In the genomic region with DNA sequence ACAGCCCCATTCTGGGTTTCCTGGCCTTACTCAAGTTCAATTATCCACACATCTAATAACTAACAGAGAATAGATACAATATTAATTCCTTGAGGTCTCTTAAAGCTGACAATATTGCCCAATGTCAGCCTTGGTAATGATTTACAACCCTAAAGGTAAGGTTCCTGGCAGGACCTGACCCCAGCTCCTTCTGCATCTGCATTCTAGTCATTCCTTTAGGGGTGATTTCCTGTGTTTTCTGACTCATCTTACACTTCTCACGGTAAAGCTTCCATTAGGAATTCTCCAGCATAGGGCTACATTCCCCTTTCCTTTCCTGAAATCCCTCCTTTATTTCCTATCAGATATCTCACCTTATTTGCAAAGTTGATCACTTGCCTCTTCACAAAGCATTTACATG, we compare ENCODE assay signal across 12 cellular contexts. TPM values are rescaled to one million over a fixed set of nuclear protein-coding genes. Genes with fewer than 3 reads are reported as not detected.
DNase-seq lines count a peak whose midpoint lies in the region; ATAC-seq, FAIRE-seq and TF ChIP-seq lines count a peak whose summit lies in the region.
"Had no signal": no experiment of that assay in that cellular context is flagged by ENCODE, and none has a peak within 500 bp of the region (broad histone marks: within the 10 kb centered on the region; RNA-seq: fewer than 3 reads in every experiment).

No MANE protein-coding gene starts in this region.

- H3K27me3 Mint-ChIP-seq in activated CD4-positive, alpha-beta memory T cell treated with anti-CD3 and anti-CD28 coated beads, Interleukin-2, amount 10 ng/mL, durations not matched to agents 7 days and 5 days: no peaks in the 10 kb centered on the region

- no peaks in the 10 kb centered on the region for H3K36me3 ChIP-seq in A673 (ENCODE audit: insufficient read depth, low read length, poor library complexity, severe bottlenecking)

- H3K4me3 ChIP-seq in AG10803 (ENCODE audit: low read length): no peak overlapping the region
- H3K4me3 ChIP-seq in A673 (ENCODE audit: low read depth, low read length, poor library complexity, severe bottlenecking): no peak overlapping the region
- H3K4me3 ChIP-seq: skin epidermis had no signal

- no TSS peak for BruUV-seq in A673 (replicated peaks; lab: Mats Ljungman, UMichigan)

- H3K27ac ChIP-seq in A673 (ENCODE audit: low read depth, low read length, poor library complexity, severe bottlenecking): no peak overlapping the region

- H3K27ac Mint-ChIP-seq in activated CD4-positive, alpha-beta memory T cell treated with anti-CD3 and anti-CD28 coated beads, Interleukin-2, amount 10 ng/mL, durations not matched to agents 7 days and 5 days: peak overlapping the region; percentile 76

- DNase-seq in AG10803 (ENCODE audit: low read depth): peak; percentile 61
- no peak for DNase-seq in activated CD4-positive, alpha-beta memory T cell treated with anti-CD3 and anti-CD28 coated beads, Interleukin-2, amount 10 ng/mL, durations not matched to agents 7 days and 5 days
- DNase-seq in kidney glomerular epithelial cell (lab: John Stamatoyannopoulos, UW): peak; percentile 92
- DNase-seq in A673 (ENCODE audit: low spot score): no peak
- no peak for DNase-seq in GM12891 (ENCODE audit: insufficient read length, low spot score)
- DNase-seq: DMS79 treated with DMSO at 0.1 percent for 48 hours; effector CD8-positive, alpha-beta T cell; NCI-H1092 treated with DMSO at 0.1 percent for 48 hours had no signal

- H3K9me3 Mint-ChIP-seq in activated CD4-positive, alpha-beta memory T cell treated with anti-CD3 and anti-CD28 coated beads, Interleukin-2, amount 10 ng/mL, durations not matched to agents 7 days and 5 days: peaks cover 5% of the 10 kb centered on the region

- H3K27me3 ChIP-seq in A673 (replicated peaks; ENCODE audit: insufficient read depth, low read depth, low read length, poor library complexity): peaks cover 3% of the 10 kb centered on the region

- TF ChIP-seq CTCF in AG10803 (conservative IDR thresholded peaks at IDR 0.05; ENCODE audit: low read length): no peak
- no peak for TF ChIP-seq CTCF in A673 (conservative IDR thresholded peaks at IDR 0.05; ENCODE audit: low read depth, low read length)

- H3K4me3 Mint-ChIP-seq in activated CD4-positive, alpha-beta memory T cell treated with anti-CD3 and anti-CD28 coated beads, Interleukin-2, amount 10 ng/mL, durations not matched to agents 7 days and 5 days: peak overlapping the region; percentile 60

- intact Hi-C loops in A673 (cut with micrococcal nuclease; ENCODE audit: unreplicated experiment): no loop called here

- CTCF ChIA-PET in activated CD4-positive, alpha-beta memory T cell treated with anti-CD3 and anti-CD28 coated beads, Interleukin-2, amount 10 ng/mL, durations not matched to agents 7 days and 5 days (lab: Charles Lee): interaction anchor here (1.8 to 2.2 kb wide), 2 partner anchors 22 to 24 kb away, joined by 6 to 8 read pairs; no protein-coding TSS in a partner anchor
- CTCF ChIA-PET in A673 (lab: Charles Lee): no interaction called here

- POLR2A ChIA-PET in activated CD4-positive, alpha-beta memory T cell treated with anti-CD3 and anti-CD28 coated beads, Interleukin-2, amount 10 ng/mL, durations not matched to agents 7 days and 5 days (lab: Charles Lee): interaction anchor here (0.7 to 1.0 kb wide), 3 partner anchors 11 to 59 kb away, joined by 3 to 4 read pairs (median 3); a partner anchor contains a TSS
- POLR2A ChIA-PET in A673 (lab: Charles Lee; ENCODE audit: low non-redundant PET): no interaction called here

- ATAC-seq in GM18907 (IDR thresholded peaks at IDR 0.05; ENCODE audit: unreplicated experiment): peak; percentile 46
- ATAC-seq in HG03442 (IDR thresholded peaks at IDR 0.05; ENCODE audit: unreplicated experiment): no peak
- ATAC-seq in GM19395 (IDR thresholded peaks at IDR 0.05; ENCODE audit: unreplicated experiment): no peak

- no peak for TF ChIP-seq POLR2A in GM12891 (IDR thresholded peaks at IDR 0.05; ENCODE audit: low read depth, low read length)

- no peaks in the 10 kb centered on the region for H3K9me3 ChIP-seq in A673 (ENCODE audit: low read depth, low read length, poor library complexity, severe bottlenecking)

- H3K36me3 Mint-ChIP-seq in activated CD4-positive, alpha-beta memory T cell treated with anti-CD3 and anti-CD28 coated beads, Interleukin-2, amount 10 ng/mL, durations not matched to agents 7 days and 5 days (ENCODE audit: low read depth): peaks cover 35% of the 10 kb centered on the region

- H3K4me1 Mint-ChIP-seq in activated CD4-positive, alpha-beta memory T cell treated with anti-CD3 and anti-CD28 coated beads, Interleukin-2, amount 10 ng/mL, durations not matched to agents 7 days and 5 days: peaks cover 36% of the 10 kb centered on the region

- H3K4me1 ChIP-seq in A673 (ENCODE audit: insufficient read depth, low read length, poor library complexity, severe bottlenecking): no peaks in the 10 kb centered on the region

- no peak for FAIRE-seq in GM12891 (lab: Jason Lieb, UNC)

TF ChIP-seq in GM12891, 5 proteins besides CTCF, POLR2A, EP300 and RAD21:
- TF ChIP-seq POLR2AphosphoS5 (IDR thresholded peaks at IDR 0.05; ENCODE audit: low read depth, low read length) (no peak), SPI1 (IDR thresholded peaks at IDR 0.05; ENCODE audit: low read depth, low read length) (no peak), PAX5 (IDR thresholded peaks at IDR 0.05; ENCODE audit: insufficient read depth, low read length, severe bottlenecking) (no peak)

RNA-seq across cellular contexts. Expression of a gene that starts 9.3 kb away (rescaled TPM):
- 1 to 10 TPM; 3.6 to 3.7 TPM for total RNA-seq in activated CD4-positive, alpha-beta memory T cell treated with anti-CD3 and anti-CD28 coated beads, Interleukin-2, amount 10 ng/mL, durations not matched to agents 7 days and 5 days
- not detected in 2 replicates for total RNA-seq in A673 (2021)
- not detected for polyA plus RNA-seq in GM12891 (2012; ENCODE audit: low read depth, missing spikeins)

RNA-seq across cellular contexts. Expression of a gene that starts 59.2 kb away (rescaled TPM):
- total RNA-seq in activated CD4-positive, alpha-beta memory T cell treated with anti-CD3 and anti-CD28 coated beads, Interleukin-2, amount 10 ng/mL, durations not matched to agents 7 days and 5 days: 10 to 100 TPM; 62.4 to 66.9 TPM
- 0.13 and 0.19 TPM in 2 replicates for total RNA-seq in A673 (2021)
- 7.5 TPM for polyA plus RNA-seq in GM12891 (2012; ENCODE audit: low read depth, missing spikeins)

Comparison
In these comparisons a context has a peak if more than half of its experiments do, and no peak if none do; other contexts are left out.
1. DNase-seq: peak in AG10803 (single experiment) and kidney glomerular epithelial cell (single experiment); none in activated CD4-positive, alpha-beta memory T cell treated with anti-CD3 and anti-CD28 coated beads, Interleukin-2, amount 10 ng/mL, durations not matched to agents 7 days and 5 days (single experiment), A673 (single experiment) and GM12891 (single experiment).
2. RNA of a gene that starts 59.2 kb away (total RNA-seq): 62.4 to 66.9 TPM in activated CD4-positive, alpha-beta memory T cell treated with anti-CD3 and anti-CD28 coated beads, Interleukin-2, amount 10 ng/mL, durations not matched to agents 7 days and 5 days; 0.13 to 0.19 TPM in A673; every median in the first group is over 10 times any median in the second.